Comparison of ENCODE assay signal across 26 cellular contexts in the genomic region with DNA sequence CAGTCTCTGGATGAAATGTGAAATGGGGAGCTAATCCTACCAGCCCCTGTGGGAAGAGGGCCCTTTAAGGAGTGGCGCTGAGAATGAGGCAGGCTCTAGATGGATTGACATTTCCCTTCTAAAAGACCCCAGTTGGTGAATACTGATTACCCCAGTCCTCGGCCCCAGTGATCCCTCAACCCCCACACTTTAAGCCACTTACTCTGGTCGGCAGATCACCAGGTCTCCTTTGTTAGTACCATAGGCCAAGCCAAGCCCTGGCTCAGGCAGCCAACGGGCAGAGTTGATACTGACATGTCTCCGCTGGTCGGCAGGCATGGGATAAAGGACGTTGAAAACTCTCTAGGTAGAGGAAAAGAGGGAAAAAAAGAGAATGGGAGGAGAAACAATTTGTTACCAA. TPM values are rescaled to one million over a fixed set of nuclear protein-coding genes. Genes with fewer than 3 reads are reported as not detected.
"Had no signal": no experiment of that assay in that cellular context is flagged by ENCODE, and none has a peak within 500 bp of the region (broad histone marks: within the 10 kb centered on the region; RNA-seq: fewer than 3 reads in every experiment).

No MANE protein-coding gene starts in this region.

- ATAC-seq: activated T-cell treated with anti-CD3 and anti-CD28 coated beads, Interleukin-2, amount 50 U/mL, for 4 hours; gastroesophageal sphincter; left colon; lower lobe of right lung; naive thymus-derived CD4-positive, alpha-beta T cell; pancreas; right lobe of liver had no signal

- H3K4me3 Mint-ChIP-seq: activated naive CD8-positive, alpha-beta T cell treated with anti-CD3 and anti-CD28 coated beads for 36 hours; activated T-cell treated with anti-CD3 and anti-CD28 coated beads, Interleukin-2, amount 50 U/mL, for 4 hours; central memory CD8-positive, alpha-beta T cell; naive thymus-derived CD4-positive, alpha-beta T cell; stimulated activated naive CD8-positive, alpha-beta T cell treated with anti-CD3 and anti-CD28 coated beads, Interleukin-15, Interleukin-2, amounts not matched to agents 100 ng/mL and 50 ng/mL, for 24 hours had no signal

- DNase-seq: activated CD4-positive, alpha-beta T cell treated with anti-CD3 and anti-CD28 coated beads for 4 hours; activated CD4-positive, alpha-beta T cell treated with anti-CD3 and anti-CD28 coated beads, Interleukin-2, amount 50 U/mL, for 48 hours; activated CD4-positive, CD25-positive, alpha-beta regulatory T cell; activated CD8-positive, alpha-beta memory T cell treated with anti-CD3 and anti-CD28 coated beads, Interleukin-2, amount 50 U/mL, for 48 hours; activated naive CD4-positive, alpha-beta T cell treated with Interleukin-2 at 50 U/mL for 16 hours; activated naive CD8-positive, alpha-beta T cell treated with anti-CD3 and anti-CD28 coated beads for 36 hours; activated T-cell treated with anti-CD3 and anti-CD28 coated beads, Interleukin-2, amount 50 U/mL, for 4 hours; hypothalamus; left colon; lower lobe of right lung; mesendoderm; naive thymus-derived CD4-positive, alpha-beta T cell; pancreas; right lobe of liver; stimulated activated CD4-positive, alpha-beta T cell treated with anti-CD3 and anti-CD28 coated beads, Interleukin-1b, Interleukin-23, amount 100 ng/mL, for 48 hours; T-helper 9 cell; tibial artery had no signal

- H3K36me3 ChIP-seq: breast epithelium had no signal

- H3K27ac Mint-ChIP-seq: activated naive CD8-positive, alpha-beta T cell treated with anti-CD3 and anti-CD28 coated beads for 36 hours; naive thymus-derived CD4-positive, alpha-beta T cell; stimulated activated naive CD8-positive, alpha-beta T cell treated with anti-CD3 and anti-CD28 coated beads, Interleukin-15, Interleukin-2, amounts not matched to agents 100 ng/mL and 50 ng/mL, for 24 hours had no signal

- H3K9me3 ChIP-seq: breast epithelium, gastroesophageal sphincter, lower lobe of right lung, neutrophil, pancreas, right lobe of liver, tibial artery had no signal

- H3K27me3 ChIP-seq: breast epithelium, gastroesophageal sphincter, neutrophil, pancreas, right lobe of liver, tibial artery had no signal

- H3K4me1 ChIP-seq: breast epithelium, gastroesophageal sphincter, lower lobe of right lung, pancreas, right lobe of liver, tibial artery had no signal

- H3K9me3 Mint-ChIP-seq: activated naive CD8-positive, alpha-beta T cell treated with anti-CD3 and anti-CD28 coated beads for 36 hours; activated T-cell treated with anti-CD3 and anti-CD28 coated beads, Interleukin-2, amount 50 U/mL, for 4 hours; central memory CD8-positive, alpha-beta T cell; naive thymus-derived CD4-positive, alpha-beta T cell; stimulated activated naive CD8-positive, alpha-beta T cell treated with anti-CD3 and anti-CD28 coated beads, Interleukin-15, Interleukin-2, amounts not matched to agents 100 ng/mL and 50 ng/mL, for 24 hours had no signal

- H3K27me3 Mint-ChIP-seq: activated naive CD8-positive, alpha-beta T cell treated with anti-CD3 and anti-CD28 coated beads for 36 hours; central memory CD8-positive, alpha-beta T cell; naive thymus-derived CD4-positive, alpha-beta T cell; stimulated activated naive CD8-positive, alpha-beta T cell treated with anti-CD3 and anti-CD28 coated beads, Interleukin-15, Interleukin-2, amounts not matched to agents 100 ng/mL and 50 ng/mL, for 24 hours had no signal

- H3K4me3 ChIP-seq: breast epithelium, gastroesophageal sphincter, lower lobe of right lung, pancreas, right lobe of liver, skin epidermis, tibial artery had no signal

- H3K27ac ChIP-seq: breast epithelium, epithelial cell of prostate, gastroesophageal sphincter, lower lobe of right lung, neutrophil, pancreas, right lobe of liver, skin epidermis, tibial artery had no signal

RNA-seq across cellular contexts. Expression of a gene that starts 26.1 kb away (rescaled TPM):
- total RNA-seq: activated CD8-positive, alpha-beta memory T cell treated with anti-CD3 and anti-CD28 coated beads for 36 hours; lower lobe of right lung; right lobe of liver had no signal
- polyA plus RNA-seq: keratinocyte had no signal
